In the genomic region with DNA sequence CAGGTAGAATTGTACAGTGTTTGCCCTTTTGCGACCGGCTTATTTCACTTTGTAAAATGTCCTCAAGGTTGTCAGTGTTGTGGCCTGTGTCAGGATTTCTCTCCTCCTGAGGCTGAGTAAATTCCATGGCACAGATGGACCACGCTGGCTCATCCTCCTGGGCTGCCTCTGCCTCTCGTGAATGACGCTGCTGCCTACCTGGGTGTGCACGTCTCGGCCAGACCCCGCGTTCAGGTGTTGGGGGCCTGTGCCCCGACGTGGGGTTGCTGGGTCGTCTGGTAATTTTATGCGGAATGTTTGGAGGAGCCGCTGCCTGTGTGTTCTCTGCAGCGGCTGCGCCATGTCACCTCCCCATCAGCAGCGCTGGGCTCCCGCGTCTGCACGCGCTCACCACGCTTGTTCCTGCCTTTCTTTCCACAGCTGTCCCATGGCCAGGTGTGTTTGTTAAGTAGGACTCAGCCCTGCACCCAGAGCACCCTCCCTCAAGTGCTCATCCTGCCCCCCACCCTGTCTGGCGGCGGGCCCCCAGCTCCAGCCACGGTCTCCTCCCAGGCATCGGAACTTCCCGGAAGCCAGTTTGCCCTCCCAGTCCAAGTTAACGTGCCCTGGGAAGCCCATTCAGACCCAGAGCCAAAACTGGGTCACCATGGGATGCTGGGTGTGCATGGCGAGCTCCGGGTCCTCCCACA, we compare ENCODE assay signal across 1 cellular context.
A peak's percentile ranks its signal among the peaks of the same experiment; 100 is the strongest.
TF ChIP-seq lines count a peak whose summit lies in the region.

No MANE protein-coding gene starts in this region.

TF ChIP-seq in HepG2, 621 proteins besides CTCF, POLR2A, EP300 and RAD21:
- no peak for TF ChIP-seq SMAD9 (CRISPR knock-in tag; IDR thresholded peaks at IDR 0.05)
- TF ChIP-seq, protein P1, sequence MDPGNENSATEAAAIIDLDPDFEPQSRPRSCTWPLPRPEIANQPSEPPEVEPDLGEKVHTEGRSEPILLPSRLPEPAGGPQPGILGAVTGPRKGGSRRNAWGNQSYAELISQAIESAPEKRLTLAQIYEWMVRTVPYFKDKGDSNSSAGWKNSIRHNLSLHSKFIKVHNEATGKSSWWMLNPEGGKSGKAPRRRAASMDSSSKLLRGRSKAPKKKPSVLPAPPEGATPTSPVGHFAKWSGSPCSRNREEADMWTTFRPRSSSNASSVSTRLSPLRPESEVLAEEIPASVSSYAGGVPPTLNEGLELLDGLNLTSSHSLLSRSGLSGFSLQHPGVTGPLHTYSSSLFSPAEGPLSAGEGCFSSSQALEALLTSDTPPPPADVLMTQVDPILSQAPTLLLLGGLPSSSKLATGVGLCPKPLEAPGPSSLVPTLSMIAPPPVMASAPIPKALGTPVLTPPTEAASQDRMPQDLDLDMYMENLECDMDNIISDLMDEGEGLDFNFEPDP (CRISPR knock-in tag; conservative IDR thresholded peaks at IDR 0.05), result 0 out of 2 replicates have a peak, but pooled peaks have one; percentile 68
